32 cellular contexts compared by ENCODE assay signal in the genomic region with DNA sequence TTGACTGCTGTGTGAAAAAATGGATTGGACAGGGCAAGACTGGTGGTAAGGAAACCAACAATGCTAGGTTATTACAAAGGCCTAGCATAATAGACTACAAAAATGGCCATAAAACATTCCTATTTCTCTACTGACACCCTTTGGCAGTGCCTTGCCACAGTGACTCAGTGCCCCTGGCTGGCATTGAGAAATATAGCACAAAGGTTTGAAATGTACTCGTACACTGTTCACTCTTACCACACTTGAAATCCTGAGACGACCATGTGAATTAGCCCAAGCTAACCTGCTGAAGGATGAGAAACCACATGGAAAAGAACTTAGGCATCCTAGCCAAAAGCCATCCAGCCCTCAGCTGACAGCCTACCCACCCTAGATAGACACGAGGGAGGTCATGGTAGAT.
DNase-seq lines count a peak whose midpoint lies in the region; ATAC-seq and TF ChIP-seq lines count a peak whose summit lies in the region.
"Had no signal": no experiment of that assay in that cellular context is flagged by ENCODE, and none has a peak within 500 bp of the region (broad histone marks: within the 10 kb centered on the region; RNA-seq: fewer than 3 reads in every experiment).

No MANE protein-coding gene starts in this region.

- H3K4me1 ChIP-seq in mammary epithelial cell (ENCODE audit: insufficient read depth, low read length) (no peaks in the 10 kb centered on the region), foreskin keratinocyte (no peaks in the 10 kb centered on the region)
- H3K4me1 ChIP-seq: A549, left lung, tibial artery, vagina had no signal

- intact Hi-C loops in mammary epithelial cell (cut with micrococcal nuclease): no loop called here
- intact Hi-C loops in Right ventricle myocardium superior (cut with DNase I): no loop called here

- 59% methylated on average over 3 of the region's 3 CpGs for WGBS in mammary epithelial cell (ENCODE audit: low coverage, missing lambda C conversion rate)

- H2AFZ ChIP-seq in mammary epithelial cell (ENCODE audit: low read depth, low read length): no peak overlapping the region

- DNase-seq in AG10803 (ENCODE audit: low read depth) (peak; percentile 6), MG63 (peak; percentile 52), mammary epithelial cell (peak; percentile 53), foreskin keratinocyte (peak; percentile 2 to 17), Right ventricle myocardium superior (no peak), LoVo (ENCODE audit: low spot score) (no peak), G401 (ENCODE audit: low spot score) (no peak)
- DNase-seq in activated CD4-positive, alpha-beta memory T cell treated with anti-CD3 and anti-CD28 coated beads, Interleukin-2, amount 10 ng/mL, durations not matched to agents 7 days and 5 days: no peak
- DNase-seq: activated CD4-positive, CD25-positive, alpha-beta regulatory T cell treated with anti-CD3 and anti-CD28 coated beads, Interleukin-2, amount 50 U/mL, for 72 hours; activated CD8-positive, alpha-beta memory T cell treated with anti-CD3 and anti-CD28 coated beads, Interleukin-2, amount 50 U/mL, for 48 hours; activated CD8-positive, alpha-beta T cell treated with anti-CD3 and anti-CD28 coated beads for 36 hours; activated naive CD4-positive, alpha-beta T cell treated with anti-CD3 and anti-CD28 coated beads for 36 hours; amygdala; CD4-positive, alpha-beta memory T cell; DMS 273 treated with DMSO at 0.1 percent for 48 hours; head of caudate nucleus; left lung; mesendoderm; NCI-H1417; NCI-H2029; NCI-H524 treated with DMSO at 0.1 percent for 48 hours; ovary; retina; SHP77; tibial artery had no signal

- H3K9me3 ChIP-seq in MG63 (no peaks in the 10 kb centered on the region), mammary epithelial cell (replicated peaks; ENCODE audit: insufficient read depth, low read length) (no peaks in the 10 kb centered on the region)
- H3K9me3 ChIP-seq: A549, left lung, ovary, tibial artery, vagina had no signal

- H3K4me2 ChIP-seq in mammary epithelial cell (ENCODE audit: insufficient read depth, low read depth, low read length): no peak overlapping the region
- H3K4me2 ChIP-seq: A549, smooth muscle cell had no signal

- BruUV-seq in mammary epithelial cell (replicated peaks; lab: Mats Ljungman, UMichigan): no TSS peak

- in situ Hi-C loops in mammary epithelial cell (cut with MboI; ENCODE audit: low sequenced_read_pairs in 2 of 2) (loop anchor here in 1 of 2 donors (25.0 kb wide), 1 partner anchor 309 kb away; no protein-coding TSS in a partner anchor), G401 (cut with HindIII; ENCODE audit: low sequenced_read_pairs) (no loop called here)

- H3K4me3 ChIP-seq in AG10803 (ENCODE audit: low read length) (no peak overlapping the region), MG63 (no peak overlapping the region), mammary epithelial cell (replicated peaks in 1 of 3; ENCODE audit: insufficient read depth in 1 of 3, low read depth in 2 of 3, low read length in 3 of 3) (no peak overlapping the region)
- H3K4me3 ChIP-seq: A549, cardiac muscle cell, left lung, ovary, smooth muscle cell, tibial artery, vagina had no signal

- POLR2A ChIA-PET in activated CD4-positive, alpha-beta memory T cell treated with anti-CD3 and anti-CD28 coated beads, Interleukin-2, amount 10 ng/mL, durations not matched to agents 7 days and 5 days (lab: Charles Lee): no interaction called here

- no peaks in the 10 kb centered on the region for H3K4me1 Mint-ChIP-seq in activated CD4-positive, alpha-beta memory T cell treated with anti-CD3 and anti-CD28 coated beads, Interleukin-2, amount 10 ng/mL, durations not matched to agents 7 days and 5 days
- H3K4me1 Mint-ChIP-seq: CD4-positive, alpha-beta memory T cell; IgD-negative memory B cell had no signal

- no peak overlapping the region for H3K4me3 Mint-ChIP-seq in activated CD4-positive, alpha-beta memory T cell treated with anti-CD3 and anti-CD28 coated beads, Interleukin-2, amount 10 ng/mL, durations not matched to agents 7 days and 5 days
- H3K4me3 Mint-ChIP-seq: activated CD8-positive, alpha-beta T cell treated with anti-CD3 and anti-CD28 coated beads for 36 hours; activated naive CD4-positive, alpha-beta T cell treated with anti-CD3 and anti-CD28 coated beads for 36 hours; activated T-helper 1 cell treated with anti-CD3 and anti-CD28 coated beads, Interleukin-12 subunit alpha, Interleukin-12 subunit beta, Interleukin-2, Interleukin-4 antibody, amounts not matched to agents 30 ng/mL and 10 ng/mL and 1 ng/mL, durations not matched to agents 14 hours and 24 hours and 36 hours; CD4-positive, alpha-beta memory T cell; IgD-negative memory B cell; stimulated activated naive CD8-positive, alpha-beta T cell treated with anti-CD3 and anti-CD28 coated beads, Interleukin-15, Interleukin-2, amounts not matched to agents 100 ng/mL and 50 ng/mL, for 24 hours had no signal

- H3K27me3 ChIP-seq in MG63 (no peaks in the 10 kb centered on the region), mammary epithelial cell (ENCODE audit: insufficient read depth, low read length) (no peaks in the 10 kb centered on the region), foreskin keratinocyte (no peaks in the 10 kb centered on the region)
- H3K27me3 ChIP-seq: cardiac muscle cell, left lung, ovary, tibial artery, vagina had no signal

- H3K36me3 ChIP-seq in MG63: no peaks in the 10 kb centered on the region
- H3K36me3 ChIP-seq in mammary epithelial cell (ENCODE audit: insufficient read depth, low read length): no peaks in the 10 kb centered on the region
- H3K36me3 ChIP-seq: cardiac muscle cell, left lung, ovary, tibial artery, vagina had no signal

- H3K9me3 Mint-ChIP-seq in activated CD4-positive, alpha-beta memory T cell treated with anti-CD3 and anti-CD28 coated beads, Interleukin-2, amount 10 ng/mL, durations not matched to agents 7 days and 5 days: no peaks in the 10 kb centered on the region
- H3K9me3 Mint-ChIP-seq: activated CD8-positive, alpha-beta T cell treated with anti-CD3 and anti-CD28 coated beads for 36 hours; activated naive CD4-positive, alpha-beta T cell treated with anti-CD3 and anti-CD28 coated beads for 36 hours; activated T-helper 1 cell treated with anti-CD3 and anti-CD28 coated beads, Interleukin-12 subunit alpha, Interleukin-12 subunit beta, Interleukin-2, Interleukin-4 antibody, amounts not matched to agents 30 ng/mL and 10 ng/mL and 1 ng/mL, durations not matched to agents 14 hours and 24 hours and 36 hours; CD4-positive, alpha-beta memory T cell; IgD-negative memory B cell; stimulated activated naive CD8-positive, alpha-beta T cell treated with anti-CD3 and anti-CD28 coated beads, Interleukin-15, Interleukin-2, amounts not matched to agents 100 ng/mL and 50 ng/mL, for 24 hours had no signal

- H3K9ac ChIP-seq in mammary epithelial cell (ENCODE audit: insufficient read depth, low read length): no peak overlapping the region

- dilution Hi-C loops in mammary epithelial cell (cut with HindIII; ENCODE audit: low sequenced_read_pairs): no loop called here

- H3K27ac ChIP-seq in mammary epithelial cell (ENCODE audit: insufficient read depth, low read depth, low read length) (no peak overlapping the region), foreskin keratinocyte (no peak overlapping the region)
- H3K27ac ChIP-seq: A549, cardiac muscle cell, left lung, ovary, tibial artery, vagina had no signal

- H3K27ac Mint-ChIP-seq in activated CD4-positive, alpha-beta memory T cell treated with anti-CD3 and anti-CD28 coated beads, Interleukin-2, amount 10 ng/mL, durations not matched to agents 7 days and 5 days: no peak overlapping the region
- H3K27ac Mint-ChIP-seq: activated CD8-positive, alpha-beta T cell treated with anti-CD3 and anti-CD28 coated beads for 36 hours; activated naive CD4-positive, alpha-beta T cell treated with anti-CD3 and anti-CD28 coated beads for 36 hours; activated T-helper 1 cell treated with anti-CD3 and anti-CD28 coated beads, Interleukin-12 subunit alpha, Interleukin-12 subunit beta, Interleukin-2, Interleukin-4 antibody, amounts not matched to agents 30 ng/mL and 10 ng/mL and 1 ng/mL, durations not matched to agents 14 hours and 24 hours and 36 hours; IgD-negative memory B cell; stimulated activated naive CD8-positive, alpha-beta T cell treated with anti-CD3 and anti-CD28 coated beads, Interleukin-15, Interleukin-2, amounts not matched to agents 100 ng/mL and 50 ng/mL, for 24 hours had no signal

- TF ChIP-seq CTCF in AG10803 (conservative IDR thresholded peaks at IDR 0.05; ENCODE audit: low read length) (no peak), mammary epithelial cell (conservative IDR thresholded peaks at IDR 0.05 in 1 of 2, IDR thresholded peaks at IDR 0.05 in 1 of 2; ENCODE audit: extremely low read depth in 1 of 2, insufficient read depth in 1 of 2, low read depth in 1 of 2, low read length in 2 of 2) (peak in 1 of 2 donors; percentile 16), foreskin keratinocyte (conservative IDR thresholded peaks at IDR 0.05) (peak; percentile 6)

- no peaks in the 10 kb centered on the region for H3K79me2 ChIP-seq in mammary epithelial cell (ENCODE audit: insufficient read depth, low read length)

- peaks cover 9% of the 10 kb centered on the region for H3K27me3 Mint-ChIP-seq in activated CD4-positive, alpha-beta memory T cell treated with anti-CD3 and anti-CD28 coated beads, Interleukin-2, amount 10 ng/mL, durations not matched to agents 7 days and 5 days
- H3K27me3 Mint-ChIP-seq: IgD-negative memory B cell had no signal

- H3K36me3 Mint-ChIP-seq in activated CD4-positive, alpha-beta memory T cell treated with anti-CD3 and anti-CD28 coated beads, Interleukin-2, amount 10 ng/mL, durations not matched to agents 7 days and 5 days (ENCODE audit: low read depth): no peaks in the 10 kb centered on the region
- H3K36me3 Mint-ChIP-seq: CD4-positive, alpha-beta memory T cell; IgD-negative memory B cell had no signal

- no peaks in the 10 kb centered on the region for H4K20me1 ChIP-seq in mammary epithelial cell (ENCODE audit: insufficient read depth, low read length)

- CTCF ChIA-PET in mammary epithelial cell (lab: Charles Lee; ENCODE audit: low non-redundant PET): no interaction called here
- CTCF ChIA-PET in activated CD4-positive, alpha-beta memory T cell treated with anti-CD3 and anti-CD28 coated beads, Interleukin-2, amount 10 ng/mL, durations not matched to agents 7 days and 5 days (lab: Charles Lee): no interaction called here

- ATAC-seq in foreskin keratinocyte (peak; percentile 39), Right ventricle myocardium superior (ENCODE audit: poor library complexity) (no peak)
- ATAC-seq: A549; activated CD8-positive, alpha-beta T cell treated with anti-CD3 and anti-CD28 coated beads for 36 hours; left lung had no signal

Comparison
In these comparisons a context has a peak if more than half of its experiments do, and no peak if none do; other contexts are left out.
1. DNase-seq: peak in AG10803 (single experiment), MG63 (single experiment), mammary epithelial cell (single experiment) and foreskin keratinocyte (2 of 2); none in Right ventricle myocardium superior (single experiment), LoVo (single experiment), G401 (single experiment) and activated CD4-positive, alpha-beta memory T cell treated with anti-CD3 and anti-CD28 coated beads, Interleukin-2, amount 10 ng/mL, durations not matched to agents 7 days and 5 days (single experiment).